14 cellular contexts compared by ENCODE assay signal in the genomic region with DNA sequence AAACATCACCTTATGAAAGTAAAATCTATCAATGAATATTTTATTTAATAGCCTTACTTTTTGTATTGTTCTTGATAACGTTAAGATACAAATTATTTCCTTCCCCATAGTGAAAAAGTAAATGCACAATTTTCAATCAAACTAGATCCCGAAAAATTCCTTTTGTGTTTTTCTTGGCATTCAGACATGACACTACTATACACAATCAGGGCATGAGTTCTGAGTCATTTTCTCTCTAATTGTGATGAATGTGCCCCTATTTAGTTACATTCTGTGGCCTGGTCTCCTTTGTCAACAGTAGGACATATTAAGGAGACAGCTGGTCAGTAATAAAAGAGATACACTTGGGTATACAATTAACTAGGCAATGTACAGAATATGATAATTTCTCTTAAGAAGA. TPM values are rescaled to one million over a fixed set of nuclear protein-coding genes. Genes with fewer than 3 reads are reported as not detected.
A peak's percentile ranks its signal among the peaks of the same experiment; 100 is the strongest.
DNase-seq lines count a peak whose midpoint lies in the region; TF ChIP-seq lines count a peak whose summit lies in the region.
"Had no signal": no experiment of that assay in that cellular context is flagged by ENCODE, and none has a peak within 500 bp of the region (broad histone marks: within the 10 kb centered on the region; RNA-seq: fewer than 3 reads in every experiment).

No MANE protein-coding gene starts in this region.

- H3K9me3 Mint-ChIP-seq in MCF 10A (ENCODE audit: unreplicated experiment) = no peaks in the 10 kb centered on the region

- no peak overlapping the region for H3K27ac Mint-ChIP-seq in MCF 10A (ENCODE audit: low read depth, unreplicated experiment)
- H3K27ac Mint-ChIP-seq: activated CD8-positive, alpha-beta T cell treated with anti-CD3 and anti-CD28 coated beads, Interleukin-2, amount 10 ng/mL, durations not matched to agents 7 days and 5 days had no signal

- BruUV-seq in MCF 10A (replicated peaks; lab: Mats Ljungman, UMichigan) = no TSS peak

- POLR2A ChIA-PET in MCF 10A (lab: Yijun Ruan, JAX) = interaction anchor here (0.5 kb wide), 1 partner anchor 96 kb away, joined by 3 read pairs; no protein-coding TSS in a partner anchor

- H3K27ac ChIP-seq in breast epithelium = peak overlapping the region in 1 of 2 donors; percentile 80
- H3K27ac ChIP-seq in adrenal gland = no peak overlapping the region
- H3K27ac ChIP-seq in MM.1S (ENCODE audit: low read length) = no peak overlapping the region
- H3K27ac ChIP-seq: neutrophil, spleen, thyroid gland had no signal

- no peak overlapping the region for H3K4me2 ChIP-seq in MM.1S (ENCODE audit: low read depth, low read length)

- H3K4me1 ChIP-seq in breast epithelium = no peaks in the 10 kb centered on the region
- H3K4me1 ChIP-seq in adrenal gland (replicated peaks in 1 of 2) = no peaks in the 10 kb centered on the region
- no peaks in the 10 kb centered on the region for H3K4me1 ChIP-seq in MM.1S (ENCODE audit: low read length)
- H3K4me1 ChIP-seq: spleen, thyroid gland had no signal

- TF ChIP-seq POLR2A in breast epithelium (IDR thresholded peaks at IDR 0.05) (no peak), adrenal gland (IDR thresholded peaks at IDR 0.05) (no peak)

- H2AFZ ChIP-seq in MM.1S (ENCODE audit: low read length) = no peak overlapping the region

- 40 to 57% (median 43%) methylated on average over 2 of the region's 2 CpGs for WGBS in adrenal gland, 4 donors

- H3K4me3 ChIP-seq in breast epithelium (no peak overlapping the region), fibroblast of the aortic adventitia (ENCODE audit: low read depth, low read length) (peak overlapping the region; percentile 0), adrenal gland (no peak overlapping the region), MM.1S (ENCODE audit: low read length) (no peak overlapping the region)
- H3K4me3 ChIP-seq: lung, spleen, thyroid gland had no signal

- no peaks in the 10 kb centered on the region for H3K9me2 ChIP-seq in MM.1S (replicated peaks; ENCODE audit: insufficient read depth, low read length)

- TF ChIP-seq CTCF in MCF 10A (IDR thresholded peaks at IDR 0.05; ENCODE audit: unreplicated experiment) = no peak
- no peak for TF ChIP-seq CTCF in breast epithelium (IDR thresholded peaks at IDR 0.05)
- no peak for TF ChIP-seq CTCF in fibroblast of the aortic adventitia (IDR thresholded peaks at IDR 0.05; ENCODE audit: insufficient read depth, low read length)
- no peak for TF ChIP-seq CTCF in adrenal gland (IDR thresholded peaks at IDR 0.05)
- TF ChIP-seq CTCF in MM.1S (IDR thresholded peaks at IDR 0.05; ENCODE audit: low read length) = no peak

- H3K36me3 ChIP-seq in breast epithelium = no peaks in the 10 kb centered on the region
- H3K36me3 ChIP-seq in adrenal gland (replicated peaks in 1 of 2) = peaks cover 0 to 22% of the 10 kb centered on the region in 2 donors
- no peaks in the 10 kb centered on the region for H3K36me3 ChIP-seq in MM.1S (replicated peaks; ENCODE audit: insufficient read depth, low read length)
- H3K36me3 ChIP-seq: neutrophil had no signal

- H3K4me3 Mint-ChIP-seq in MCF 10A (ENCODE audit: unreplicated experiment) = no peak overlapping the region
- H3K4me3 Mint-ChIP-seq: activated CD8-positive, alpha-beta T cell treated with anti-CD3 and anti-CD28 coated beads, Interleukin-2, amount 10 ng/mL, durations not matched to agents 7 days and 5 days had no signal

- no peaks in the 10 kb centered on the region for H3K9me3 ChIP-seq in breast epithelium
- H3K9me3 ChIP-seq in adrenal gland (replicated peaks in 1 of 3) = no peaks in the 10 kb centered on the region
- H3K9me3 ChIP-seq in MM.1S (replicated peaks; ENCODE audit: insufficient read depth, low read length) = no peaks in the 10 kb centered on the region
- H3K9me3 ChIP-seq: neutrophil, spleen, thyroid gland had no signal

- H3K9ac ChIP-seq in MM.1S (ENCODE audit: low read length) = no peak overlapping the region

- H4K20me1 ChIP-seq in MM.1S (ENCODE audit: insufficient read depth, low read length) = no peaks in the 10 kb centered on the region

- CTCF ChIA-PET in MCF 10A (lab: Yijun Ruan, JAX) = interaction anchor here (2.3 kb wide), 1 partner anchor 22 kb away, joined by 7 read pairs; no protein-coding TSS in a partner anchor

- H3K4me1 Mint-ChIP-seq in MCF 10A (ENCODE audit: insufficient read depth, unreplicated experiment) = peaks cover 5% of the 10 kb centered on the region

- no peaks in the 10 kb centered on the region for H3K27me3 Mint-ChIP-seq in MCF 10A (ENCODE audit: insufficient read depth, unreplicated experiment)

- H3F3A ChIP-seq in MM.1S (ENCODE audit: insufficient read depth, low read length) = no peaks in the 10 kb centered on the region

- no peaks in the 10 kb centered on the region for H3K79me2 ChIP-seq in MM.1S (ENCODE audit: low read length)

- DNase-seq in MCF 10A (ENCODE audit: unreplicated experiment) (peak; percentile 15), breast epithelium (ENCODE audit: low spot score in 2 of 2) (no peak), SHP77 treated with DMSO at 0.1 percent for 48 hours (lab: John Stamatoyannopoulos, UW) (peak; percentile 26), fibroblast of the aortic adventitia (ENCODE audit: low read depth) (peak; percentile 78), D341Med (ENCODE audit: low spot score) (no peak), adrenal gland (no peak), MM.1S (no peak)
- DNase-seq in stimulated activated naive CD4-positive, alpha-beta T cell (lab: John Stamatoyannopoulos, UW) = no peak
- DNase-seq: activated CD8-positive, alpha-beta T cell treated with anti-CD3 and anti-CD28 coated beads, Interleukin-2, amount 10 ng/mL, durations not matched to agents 7 days and 5 days; Kasumi-1; spleen; thyroid gland had no signal

- H3K27me3 ChIP-seq in breast epithelium = no peaks in the 10 kb centered on the region
- H3K27me3 ChIP-seq in adrenal gland = no peaks in the 10 kb centered on the region
- H3K27me3 ChIP-seq in MM.1S (replicated peaks; ENCODE audit: insufficient read depth, low read length) = no peaks in the 10 kb centered on the region
- H3K27me3 ChIP-seq: neutrophil, spleen, thyroid gland had no signal

- intact Hi-C loops in MCF 10A (cut with micrococcal nuclease) (no loop called here), breast epithelium (cut with DNase I; ENCODE audit: low total_unique reads) (no loop called here), adrenal gland (cut with DNase I) (no loop called here)

- no peaks in the 10 kb centered on the region for H3K36me3 Mint-ChIP-seq in MCF 10A (ENCODE audit: insufficient read depth, unreplicated experiment)

RNA-seq across cellular contexts. Expression of a gene that starts 19.8 kb away (rescaled TPM):
- total RNA-seq in MCF 10A (2022) (not detected in 2 replicates), breast epithelium (100 to 1,000 TPM in 2 of 3 donors, 10 to 100 TPM in 1; 94.5 to 300 (median 113) TPM), fibroblast of the aortic adventitia (ENCODE audit: low replicate concordance) (4,453 and 32,213 TPM in 2 replicates), adrenal gland (100 to 1,000 TPM; 110 to 475 (median 189) TPM)
- 100 to 1,000 TPM in 2 of 3 donors, 10 to 100 TPM in 1; 74.6 to 168 (median 109) TPM for polyA plus RNA-seq in adrenal gland

Comparison
In these comparisons a context has a peak if more than half of its experiments do, and no peak if none do; other contexts are left out.
1. DNase-seq: peak in MCF 10A (single experiment), SHP77 treated with DMSO at 0.1 percent for 48 hours (single experiment) and fibroblast of the aortic adventitia (single experiment); none in breast epithelium (0 of 2), D341Med (single experiment), adrenal gland (0 of 7), stimulated activated naive CD4-positive, alpha-beta T cell (0 of 6) and MM.1S (single experiment).
2. RNA of a gene that starts 19.8 kb away (total RNA-seq): 4,453 to 32,213 TPM in fibroblast of the aortic adventitia, 110 to 475 TPM in adrenal gland and 94.5 to 300 TPM in breast epithelium; not detected in MCF 10A; every median in the first group is over 10 times any median in the second.